ENCODE assay signal across 2 cellular contexts in the genomic region with DNA sequence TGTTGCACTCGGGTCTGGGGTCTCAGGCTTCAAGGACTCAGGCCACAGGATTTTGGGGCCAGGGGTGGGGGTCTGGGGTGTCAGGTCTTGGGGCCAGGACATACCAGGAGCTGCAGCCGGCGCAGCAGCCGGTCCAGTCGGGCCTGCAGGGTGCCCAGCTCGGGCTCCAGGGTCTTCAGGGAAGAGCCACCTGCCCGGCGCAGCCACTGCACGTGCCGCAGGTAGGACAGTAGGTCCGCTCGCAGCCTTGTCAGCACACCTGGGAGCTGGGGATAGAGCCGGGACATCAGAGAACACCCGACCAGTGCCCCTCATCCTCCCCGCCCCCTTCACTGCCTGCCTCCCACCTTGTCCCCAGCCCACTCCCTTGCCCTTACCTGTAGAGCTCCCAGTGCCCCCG.
TF ChIP-seq lines count a peak whose summit lies in the region.

No MANE protein-coding gene starts in this region.

TF ChIP-seq in SK-N-SH, 30 proteins besides CTCF, POLR2A, EP300 and RAD21 (continued from another document):
- TF ChIP-seq, protein P1, sequence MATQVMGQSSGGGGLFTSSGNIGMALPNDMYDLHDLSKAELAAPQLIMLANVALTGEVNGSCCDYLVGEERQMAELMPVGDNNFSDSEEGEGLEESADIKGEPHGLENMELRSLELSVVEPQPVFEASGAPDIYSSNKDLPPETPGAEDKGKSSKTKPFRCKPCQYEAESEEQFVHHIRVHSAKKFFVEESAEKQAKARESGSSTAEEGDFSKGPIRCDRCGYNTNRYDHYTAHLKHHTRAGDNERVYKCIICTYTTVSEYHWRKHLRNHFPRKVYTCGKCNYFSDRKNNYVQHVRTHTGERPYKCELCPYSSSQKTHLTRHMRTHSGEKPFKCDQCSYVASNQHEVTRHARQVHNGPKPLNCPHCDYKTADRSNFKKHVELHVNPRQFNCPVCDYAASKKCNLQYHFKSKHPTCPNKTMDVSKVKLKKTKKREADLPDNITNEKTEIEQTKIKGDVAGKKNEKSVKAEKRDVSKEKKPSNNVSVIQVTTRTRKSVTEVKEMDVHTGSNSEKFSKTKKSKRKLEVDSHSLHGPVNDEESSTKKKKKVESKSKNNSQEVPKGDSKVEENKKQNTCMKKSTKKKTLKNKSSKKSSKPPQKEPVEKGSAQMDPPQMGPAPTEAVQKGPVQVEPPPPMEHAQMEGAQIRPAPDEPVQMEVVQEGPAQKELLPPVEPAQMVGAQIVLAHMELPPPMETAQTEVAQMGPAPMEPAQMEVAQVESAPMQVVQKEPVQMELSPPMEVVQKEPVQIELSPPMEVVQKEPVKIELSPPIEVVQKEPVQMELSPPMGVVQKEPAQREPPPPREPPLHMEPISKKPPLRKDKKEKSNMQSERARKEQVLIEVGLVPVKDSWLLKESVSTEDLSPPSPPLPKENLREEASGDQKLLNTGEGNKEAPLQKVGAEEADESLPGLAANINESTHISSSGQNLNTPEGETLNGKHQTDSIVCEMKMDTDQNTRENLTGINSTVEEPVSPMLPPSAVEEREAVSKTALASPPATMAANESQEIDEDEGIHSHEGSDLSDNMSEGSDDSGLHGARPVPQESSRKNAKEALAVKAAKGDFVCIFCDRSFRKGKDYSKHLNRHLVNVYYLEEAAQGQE (IDR thresholded peaks at IDR 0.05; ENCODE audit: low read depth, low read length), result no peak
- TF ChIP-seq RXRA (IDR thresholded peaks at IDR 0.05; ENCODE audit: borderline replicate concordance, low read depth), result no peak
- no peak for TF ChIP-seq SIN3A (IDR thresholded peaks at IDR 0.05; ENCODE audit: borderline replicate concordance, low read depth, low read length)
- TF ChIP-seq, protein P2, sequence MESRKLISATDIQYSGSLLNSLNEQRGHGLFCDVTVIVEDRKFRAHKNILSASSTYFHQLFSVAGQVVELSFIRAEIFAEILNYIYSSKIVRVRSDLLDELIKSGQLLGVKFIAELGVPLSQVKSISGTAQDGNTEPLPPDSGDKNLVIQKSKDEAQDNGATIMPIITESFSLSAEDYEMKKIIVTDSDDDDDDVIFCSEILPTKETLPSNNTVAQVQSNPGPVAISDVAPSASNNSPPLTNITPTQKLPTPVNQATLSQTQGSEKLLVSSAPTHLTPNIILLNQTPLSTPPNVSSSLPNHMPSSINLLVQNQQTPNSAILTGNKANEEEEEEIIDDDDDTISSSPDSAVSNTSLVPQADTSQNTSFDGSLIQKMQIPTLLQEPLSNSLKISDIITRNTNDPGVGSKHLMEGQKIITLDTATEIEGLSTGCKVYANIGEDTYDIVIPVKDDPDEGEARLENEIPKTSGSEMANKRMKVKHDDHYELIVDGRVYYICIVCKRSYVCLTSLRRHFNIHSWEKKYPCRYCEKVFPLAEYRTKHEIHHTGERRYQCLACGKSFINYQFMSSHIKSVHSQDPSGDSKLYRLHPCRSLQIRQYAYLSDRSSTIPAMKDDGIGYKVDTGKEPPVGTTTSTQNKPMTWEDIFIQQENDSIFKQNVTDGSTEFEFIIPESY (IDR thresholded peaks at IDR 0.05; ENCODE audit: borderline replicate concordance, low read depth), result no peak
- TF ChIP-seq, protein P3, sequence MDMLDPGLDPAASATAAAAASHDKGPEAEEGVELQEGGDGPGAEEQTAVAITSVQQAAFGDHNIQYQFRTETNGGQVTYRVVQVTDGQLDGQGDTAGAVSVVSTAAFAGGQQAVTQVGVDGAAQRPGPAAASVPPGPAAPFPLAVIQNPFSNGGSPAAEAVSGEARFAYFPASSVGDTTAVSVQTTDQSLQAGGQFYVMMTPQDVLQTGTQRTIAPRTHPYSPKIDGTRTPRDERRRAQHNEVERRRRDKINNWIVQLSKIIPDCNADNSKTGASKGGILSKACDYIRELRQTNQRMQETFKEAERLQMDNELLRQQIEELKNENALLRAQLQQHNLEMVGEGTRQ (IDR thresholded peaks at IDR 0.05; ENCODE audit: borderline replicate concordance, low read depth, low read length), result no peak
- TF ChIP-seq RCOR1 (IDR thresholded peaks at IDR 0.05; ENCODE audit: low read length), result no peak
- no peak for TF ChIP-seq FOXM1 (IDR thresholded peaks at IDR 0.05; ENCODE audit: low read depth)
- no peak for TF ChIP-seq ELF1 (IDR thresholded peaks at IDR 0.05)
- no peak for TF ChIP-seq NFIC (IDR thresholded peaks at IDR 0.05; ENCODE audit: borderline replicate concordance)
- no peak for TF ChIP-seq RFX5 (IDR thresholded peaks at IDR 0.05; ENCODE audit: low read length)
- TF ChIP-seq EZH2phosphoT487 (IDR thresholded peaks at IDR 0.05; ENCODE audit: borderline replicate concordance, low read depth), result no peak

TF ChIP-seq in SK-N-SH treated with all-trans-retinoic acid at 6 μM for 48 hours, 23 proteins besides CTCF, POLR2A, EP300 and RAD21 (continued from another document):
- TF ChIP-seq, protein P4, sequence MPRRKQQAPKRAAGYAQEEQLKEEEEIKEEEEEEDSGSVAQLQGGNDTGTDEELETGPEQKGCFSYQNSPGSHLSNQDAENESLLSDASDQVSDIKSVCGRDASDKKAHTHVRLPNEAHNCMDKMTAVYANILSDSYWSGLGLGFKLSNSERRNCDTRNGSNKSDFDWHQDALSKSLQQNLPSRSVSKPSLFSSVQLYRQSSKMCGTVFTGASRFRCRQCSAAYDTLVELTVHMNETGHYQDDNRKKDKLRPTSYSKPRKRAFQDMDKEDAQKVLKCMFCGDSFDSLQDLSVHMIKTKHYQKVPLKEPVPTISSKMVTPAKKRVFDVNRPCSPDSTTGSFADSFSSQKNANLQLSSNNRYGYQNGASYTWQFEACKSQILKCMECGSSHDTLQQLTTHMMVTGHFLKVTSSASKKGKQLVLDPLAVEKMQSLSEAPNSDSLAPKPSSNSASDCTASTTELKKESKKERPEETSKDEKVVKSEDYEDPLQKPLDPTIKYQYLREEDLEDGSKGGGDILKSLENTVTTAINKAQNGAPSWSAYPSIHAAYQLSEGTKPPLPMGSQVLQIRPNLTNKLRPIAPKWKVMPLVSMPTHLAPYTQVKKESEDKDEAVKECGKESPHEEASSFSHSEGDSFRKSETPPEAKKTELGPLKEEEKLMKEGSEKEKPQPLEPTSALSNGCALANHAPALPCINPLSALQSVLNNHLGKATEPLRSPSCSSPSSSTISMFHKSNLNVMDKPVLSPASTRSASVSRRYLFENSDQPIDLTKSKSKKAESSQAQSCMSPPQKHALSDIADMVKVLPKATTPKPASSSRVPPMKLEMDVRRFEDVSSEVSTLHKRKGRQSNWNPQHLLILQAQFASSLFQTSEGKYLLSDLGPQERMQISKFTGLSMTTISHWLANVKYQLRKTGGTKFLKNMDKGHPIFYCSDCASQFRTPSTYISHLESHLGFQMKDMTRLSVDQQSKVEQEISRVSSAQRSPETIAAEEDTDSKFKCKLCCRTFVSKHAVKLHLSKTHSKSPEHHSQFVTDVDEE (CRISPR knock-in tag; IDR thresholded peaks at IDR 0.05), result no peak
- TF ChIP-seq TOX (CRISPR knock-in tag; IDR thresholded peaks at IDR 0.05; ENCODE audit: borderline replicate concordance), result no peak
- TF ChIP-seq, protein P5, sequence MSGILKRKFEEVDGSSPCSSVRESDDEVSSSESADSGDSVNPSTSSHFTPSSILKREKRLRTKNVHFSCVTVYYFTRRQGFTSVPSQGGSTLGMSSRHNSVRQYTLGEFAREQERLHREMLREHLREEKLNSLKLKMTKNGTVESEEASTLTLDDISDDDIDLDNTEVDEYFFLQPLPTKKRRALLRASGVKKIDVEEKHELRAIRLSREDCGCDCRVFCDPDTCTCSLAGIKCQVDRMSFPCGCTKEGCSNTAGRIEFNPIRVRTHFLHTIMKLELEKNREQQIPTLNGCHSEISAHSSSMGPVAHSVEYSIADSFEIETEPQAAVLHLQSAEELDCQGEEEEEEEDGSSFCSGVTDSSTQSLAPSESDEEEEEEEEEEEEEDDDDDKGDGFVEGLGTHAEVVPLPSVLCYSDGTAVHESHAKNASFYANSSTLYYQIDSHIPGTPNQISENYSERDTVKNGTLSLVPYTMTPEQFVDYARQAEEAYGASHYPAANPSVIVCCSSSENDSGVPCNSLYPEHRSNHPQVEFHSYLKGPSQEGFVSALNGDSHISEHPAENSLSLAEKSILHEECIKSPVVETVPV (CRISPR knock-in tag; IDR thresholded peaks at IDR 0.05), result no peak
- TF ChIP-seq ZNF565 (CRISPR knock-in tag; conservative IDR thresholded peaks at IDR 0.05; ENCODE audit: low read depth), result no peak
- TF ChIP-seq ESRRG (CRISPR knock-in tag; IDR thresholded peaks at IDR 0.05), result no peak
- TF ChIP-seq TCF4 (CRISPR knock-in tag; IDR thresholded peaks at IDR 0.05; ENCODE audit: borderline replicate concordance), result no peak
- no peak for TF ChIP-seq ZNF8 (CRISPR knock-in tag; IDR thresholded peaks at IDR 0.05)
- TF ChIP-seq, protein P6, sequence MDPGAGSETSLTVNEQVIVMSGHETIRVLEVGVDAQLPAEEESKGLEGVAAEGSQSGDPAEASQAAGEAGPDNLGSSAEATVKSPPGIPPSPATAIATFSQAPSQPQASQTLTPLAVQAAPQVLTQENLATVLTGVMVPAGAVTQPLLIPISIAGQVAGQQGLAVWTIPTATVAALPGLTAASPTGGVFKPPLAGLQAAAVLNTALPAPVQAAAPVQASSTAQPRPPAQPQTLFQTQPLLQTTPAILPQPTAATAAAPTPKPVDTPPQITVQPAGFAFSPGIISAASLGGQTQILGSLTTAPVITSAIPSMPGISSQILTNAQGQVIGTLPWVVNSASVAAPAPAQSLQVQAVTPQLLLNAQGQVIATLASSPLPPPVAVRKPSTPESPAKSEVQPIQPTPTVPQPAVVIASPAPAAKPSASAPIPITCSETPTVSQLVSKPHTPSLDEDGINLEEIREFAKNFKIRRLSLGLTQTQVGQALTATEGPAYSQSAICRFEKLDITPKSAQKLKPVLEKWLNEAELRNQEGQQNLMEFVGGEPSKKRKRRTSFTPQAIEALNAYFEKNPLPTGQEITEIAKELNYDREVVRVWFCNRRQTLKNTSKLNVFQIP (CRISPR knock-in tag; IDR thresholded peaks at IDR 0.05; ENCODE audit: borderline replicate concordance, low read depth), result no peak
- no peak for TF ChIP-seq ZC3H10 (CRISPR knock-in tag; IDR thresholded peaks at IDR 0.05)
- no peak for TF ChIP-seq RARB (CRISPR knock-in tag; IDR thresholded peaks at IDR 0.05)
- TF ChIP-seq, protein P7, sequence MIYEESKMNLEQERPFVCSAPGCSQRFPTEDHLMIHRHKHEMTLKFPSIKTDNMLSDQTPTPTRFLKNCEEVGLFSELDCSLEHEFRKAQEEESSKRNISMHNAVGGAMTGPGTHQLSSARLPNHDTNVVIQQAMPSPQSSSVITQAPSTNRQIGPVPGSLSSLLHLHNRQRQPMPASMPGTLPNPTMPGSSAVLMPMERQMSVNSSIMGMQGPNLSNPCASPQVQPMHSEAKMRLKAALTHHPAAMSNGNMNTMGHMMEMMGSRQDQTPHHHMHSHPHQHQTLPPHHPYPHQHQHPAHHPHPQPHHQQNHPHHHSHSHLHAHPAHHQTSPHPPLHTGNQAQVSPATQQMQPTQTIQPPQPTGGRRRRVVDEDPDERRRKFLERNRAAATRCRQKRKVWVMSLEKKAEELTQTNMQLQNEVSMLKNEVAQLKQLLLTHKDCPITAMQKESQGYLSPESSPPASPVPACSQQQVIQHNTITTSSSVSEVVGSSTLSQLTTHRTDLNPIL (CRISPR knock-in tag; IDR thresholded peaks at IDR 0.05; ENCODE audit: low read depth), result no peak
